8 cellular contexts compared by ENCODE assay signal in the genomic region with DNA sequence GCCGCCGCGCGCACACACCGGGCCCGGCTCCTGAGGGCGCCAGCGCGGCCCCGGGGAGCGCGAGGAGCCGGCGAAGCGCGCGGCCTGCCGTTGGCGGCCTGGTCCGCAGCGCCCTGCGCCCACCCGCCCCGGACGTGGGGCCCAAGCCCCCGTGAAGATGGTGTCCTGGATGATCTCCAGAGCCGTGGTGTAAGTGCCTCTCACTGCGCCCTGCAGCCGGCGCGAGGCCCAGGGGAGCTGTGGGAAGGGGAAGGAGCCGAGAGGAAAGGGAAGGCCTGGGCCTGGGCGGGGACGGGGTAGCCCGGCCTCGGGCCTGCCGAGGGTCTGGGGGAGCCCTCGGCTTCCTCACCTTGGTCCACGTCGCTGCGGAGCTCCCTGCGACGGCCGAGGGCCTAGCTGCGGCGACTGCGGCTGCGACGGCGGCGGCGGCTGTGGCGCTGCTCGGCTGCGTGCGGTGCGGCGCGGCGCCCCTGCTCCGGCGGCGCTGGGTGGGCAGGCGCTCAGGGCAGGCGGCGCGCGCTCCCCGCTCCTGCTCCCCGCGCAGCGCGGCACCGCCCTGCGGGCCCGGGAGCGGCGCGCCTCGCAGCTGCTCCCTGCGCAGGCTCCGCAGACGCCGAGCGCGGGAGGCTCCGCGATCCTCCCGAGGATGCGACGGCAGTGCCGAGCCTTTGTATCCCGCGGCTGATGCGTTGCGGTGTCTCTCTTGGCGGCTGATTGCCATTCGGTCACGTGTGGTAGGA. TPM values are rescaled to one million over a fixed set of nuclear protein-coding genes. Genes with fewer than 3 reads are reported as not detected.
DNase-seq lines count a peak whose midpoint lies in the region; ATAC-seq and TF ChIP-seq lines count a peak whose summit lies in the region.

Gene REEP3 (plus strand): TSS at position 13 of the 740 bp plus-strand sequence. CDS start 145 bp downstream, at position 158.

- H3K27me3 ChIP-seq in mononuclear cell (ENCODE audit: insufficient read depth, low read length), result no peaks in the 10 kb centered on the region

- H3K4me3 ChIP-seq in mononuclear cell (ENCODE audit: low read length), result peak within 1 kb of the TSS; percentile 74

- H3K27ac ChIP-seq in C4-2B, result peak within 1 kb of the TSS; percentile 98

- peak; percentile 9; the same call in 1 of the 2 replicates for TF ChIP-seq CTCF in C4-2B (conservative IDR thresholded peaks at IDR 0.05)

- DNase-seq in NCI-H774 (lab: John Stamatoyannopoulos, UW) (peak; percentile 75), activated T-cell treated with anti-CD3 and anti-CD28 coated beads for 24 hours (ENCODE audit: low read depth) (peak; percentile 37), epidermal melanocyte (ENCODE audit: insufficient read length, low spot score) (peak; percentile 64)
- peak; percentile 37 for DNase-seq in stimulated activated CD8-positive, alpha-beta memory T cell treated with anti-CD3 and anti-CD28 coated beads, Interleukin-4, amount 100 ng/mL, for 24 hours (ENCODE audit: low read depth)

- TF ChIP-seq POLR2A in GM18951 (IDR thresholded peaks at IDR 0.05; ENCODE audit: extremely low read depth, insufficient read depth, insufficient read length), result peak; percentile 85

- peaks cover 25% of the 10 kb centered on the region for H3K4me1 ChIP-seq in mononuclear cell (ENCODE audit: insufficient read depth, low read length)

- in situ Hi-C loops in GM18951 (cut with MboI; ENCODE audit: low sequenced_read_pairs, unreplicated experiment), result no loop called here

- H3K9me3 ChIP-seq in mononuclear cell (ENCODE audit: low read depth, low read length), result no peaks in the 10 kb centered on the region

- peak; percentile 67 for ATAC-seq in HG03175 (IDR thresholded peaks at IDR 0.05; ENCODE audit: unreplicated experiment)

RNA-seq across cellular contexts. Expression of gene REEP3, which starts in this region (rescaled TPM):
- 8.0 TPM for total RNA-seq in mononuclear cell

Comparison
In these comparisons a context has a peak if more than half of its experiments do, and no peak if none do; other contexts are left out.
1. Peak in every context shown above with its lines: DNase-seq, ATAC-seq, H3K4me3 ChIP-seq and H3K27ac ChIP-seq.